ENCODE assay signal across 1 cellular context in genomic region chr3:13475871-13476590, GRCh38.
TF ChIP-seq lines count a peak whose summit lies in the region.

No MANE protein-coding gene starts in this region.

TF ChIP-seq in HepG2, 621 proteins besides CTCF, POLR2A, EP300 and RAD21 (continued from another document and continues in another):
- TF ChIP-seq AKNA (CRISPR knock-in tag; IDR thresholded peaks at IDR 0.05; ENCODE audit: borderline replicate concordance) = no peak
- no peak for TF ChIP-seq PAX8 (CRISPR knock-in tag; IDR thresholded peaks at IDR 0.05; ENCODE audit: borderline replicate concordance)
- TF ChIP-seq MIXL1 (CRISPR knock-in tag; IDR thresholded peaks at IDR 0.05) = peak; percentile 84
- no peak for TF ChIP-seq ETV6 (CRISPR knock-in tag; conservative IDR thresholded peaks at IDR 0.05)
- TF ChIP-seq E2F2 (CRISPR knock-in tag; IDR thresholded peaks at IDR 0.05; ENCODE audit: borderline replicate concordance) = no peak
- no peak; the same call in 1 of the 2 replicates for TF ChIP-seq ZNF788 (CRISPR knock-in tag; IDR thresholded peaks at IDR 0.05; ENCODE audit: borderline replicate concordance)
- no peak for TF ChIP-seq ZEB1 (IDR thresholded peaks at IDR 0.05; ENCODE audit: insufficient replicate concordance, low read depth)
- no peak for TF ChIP-seq ZNF496 (CRISPR knock-in tag; IDR thresholded peaks at IDR 0.05; ENCODE audit: insufficient replicate concordance)
- TF ChIP-seq SNAPC4 (CRISPR knock-in tag; IDR thresholded peaks at IDR 0.05) = no peak
- TF ChIP-seq TIGD3 (CRISPR knock-in tag; IDR thresholded peaks at IDR 0.05; ENCODE audit: borderline replicate concordance) = no peak
- peak; percentile 40; the same call in 1 of the 2 replicates for TF ChIP-seq KLF11 (CRISPR knock-in tag; IDR thresholded peaks at IDR 0.05)
- TF ChIP-seq CREB1 (IDR thresholded peaks at IDR 0.05) = no peak
- TF ChIP-seq CREB1 (CRISPR knock-in tag; IDR thresholded peaks at IDR 0.05) = no peak
- TF ChIP-seq ZNF160 (CRISPR knock-in tag; IDR thresholded peaks at IDR 0.05) = no peak
- peak; percentile 91 for TF ChIP-seq RARA (CRISPR knock-in tag; IDR thresholded peaks at IDR 0.05)
- TF ChIP-seq ZNF484 (CRISPR knock-in tag; IDR thresholded peaks at IDR 0.05; ENCODE audit: borderline replicate concordance, low read depth) = no peak
- 0 out of 2 replicates have a peak, but pooled peaks have one; percentile 43 for TF ChIP-seq IRX3 (CRISPR knock-in tag; IDR thresholded peaks at IDR 0.05; ENCODE audit: borderline replicate concordance, low read depth)
- no peak for TF ChIP-seq ZFP36 (IDR thresholded peaks at IDR 0.05; ENCODE audit: borderline replicate concordance, low read depth, low read length, partially characterized antibody)
- TF ChIP-seq PBX2 (CRISPR knock-in tag; IDR thresholded peaks at IDR 0.05) = no peak
- TF ChIP-seq CEBPG (CRISPR knock-in tag; IDR thresholded peaks at IDR 0.05) = peak; percentile 26; the same call in 1 of the 2 replicates
- peak; percentile 51; the same call in 1 of the 2 replicates for TF ChIP-seq KDM6A (CRISPR knock-in tag; IDR thresholded peaks at IDR 0.05; ENCODE audit: low read depth)
- no peak for TF ChIP-seq NONO (IDR thresholded peaks at IDR 0.05)
- TF ChIP-seq NONO (CRISPR knock-in tag; conservative IDR thresholded peaks at IDR 0.05) = no peak
- TF ChIP-seq BCL3 (CRISPR knock-in tag; IDR thresholded peaks at IDR 0.05) = no peak
- no peak for TF ChIP-seq XRCC5 (optimal IDR thresholded peaks at IDR 0.05; ENCODE audit: low read length)
- TF ChIP-seq EED (CRISPR knock-in tag; IDR thresholded peaks at IDR 0.05) = no peak
- no peak for TF ChIP-seq NFRKB (IDR thresholded peaks at IDR 0.05)
- TF ChIP-seq MXD3 (CRISPR knock-in tag; IDR thresholded peaks at IDR 0.05) = peak; percentile 55; the same call in 1 of the 2 replicates
- no peak for TF ChIP-seq SCMH1 (CRISPR knock-in tag; IDR thresholded peaks at IDR 0.05; ENCODE audit: borderline replicate concordance)
- TF ChIP-seq ZNF790 (CRISPR knock-in tag; IDR thresholded peaks at IDR 0.05; ENCODE audit: borderline replicate concordance) = no peak
- TF ChIP-seq ZNF781 (CRISPR knock-in tag; IDR thresholded peaks at IDR 0.05; ENCODE audit: borderline replicate concordance, not compliant biosample characterization) = no peak
- TF ChIP-seq NFATC3 (CRISPR knock-in tag; IDR thresholded peaks at IDR 0.05) = no peak
- no peak for TF ChIP-seq PCBP2 (optimal IDR thresholded peaks at IDR 0.05; ENCODE audit: low read depth, low read length, poor library complexity, severe bottlenecking)
- TF ChIP-seq HNF4G (IDR thresholded peaks at IDR 0.05; ENCODE audit: borderline replicate concordance, low read depth, low read length) = no peak
- peak; percentile 53; the same call in 1 of the 2 replicates for TF ChIP-seq HNF4G (CRISPR knock-in tag; IDR thresholded peaks at IDR 0.05; ENCODE audit: borderline replicate concordance, low read depth)
- no peak for TF ChIP-seq YY1 (IDR thresholded peaks at IDR 0.05; ENCODE audit: insufficient read depth, insufficient replicate concordance, low read depth, low read length)
- TF ChIP-seq KAT7 (CRISPR knock-in tag; IDR thresholded peaks at IDR 0.05; ENCODE audit: borderline replicate concordance) = peak; percentile 62; the same call in 1 of the 2 replicates
- TF ChIP-seq ATAD3A (CRISPR knock-in tag; IDR thresholded peaks at IDR 0.05) = no peak
- no peak for TF ChIP-seq ZNF619 (CRISPR knock-in tag; IDR thresholded peaks at IDR 0.05)
- TF ChIP-seq MXD4 (CRISPR knock-in tag; IDR thresholded peaks at IDR 0.05) = 0 out of 2 replicates have a peak, but pooled peaks have one; percentile 55
- 0 out of 2 replicates have a peak, but pooled peaks have one; percentile 26 for TF ChIP-seq ZNF350 (CRISPR knock-in tag; IDR thresholded peaks at IDR 0.05; ENCODE audit: borderline replicate concordance, low read depth)
- TF ChIP-seq ZNF354B (CRISPR knock-in tag; IDR thresholded peaks at IDR 0.05) = peak; percentile 56; the same call in 1 of the 2 replicates
- TF ChIP-seq CHD2 (IDR thresholded peaks at IDR 0.05; ENCODE audit: low read depth, low read length) = no peak
- no peak for TF ChIP-seq NR2F2 (IDR thresholded peaks at IDR 0.05; ENCODE audit: borderline replicate concordance, low read depth)
- TF ChIP-seq ZFP62 (CRISPR knock-in tag; IDR thresholded peaks at IDR 0.05) = no peak
- TF ChIP-seq JUN (CRISPR knock-in tag; IDR thresholded peaks at IDR 0.05) = no peak
- TF ChIP-seq ZNF83 (CRISPR knock-in tag; IDR thresholded peaks at IDR 0.05; ENCODE audit: borderline replicate concordance) = no peak
- TF ChIP-seq NR2C2 (CRISPR knock-in tag; IDR thresholded peaks at IDR 0.05; ENCODE audit: borderline replicate concordance) = no peak
- no peak for TF ChIP-seq ZNF256 (CRISPR knock-in tag; conservative IDR thresholded peaks at IDR 0.05)
- no peak for TF ChIP-seq ZKSCAN1 (IDR thresholded peaks at IDR 0.05; ENCODE audit: low read length)
- TF ChIP-seq ZNF737 (CRISPR knock-in tag; IDR thresholded peaks at IDR 0.05; ENCODE audit: borderline replicate concordance) = no peak
- TF ChIP-seq ZNF3 (CRISPR knock-in tag; IDR thresholded peaks at IDR 0.05) = peak; percentile 96
- no peak for TF ChIP-seq ZNF883 (CRISPR knock-in tag; IDR thresholded peaks at IDR 0.05; ENCODE audit: not compliant biosample characterization)
- TF ChIP-seq CHD4 (IDR thresholded peaks at IDR 0.05; ENCODE audit: borderline replicate concordance, low read length) = no peak
- TF ChIP-seq ZNF282 (IDR thresholded peaks at IDR 0.05; ENCODE audit: partially characterized antibody) = no peak
- TF ChIP-seq TARDBP (CRISPR knock-in tag; IDR thresholded peaks at IDR 0.05) = peak; percentile 91
